In the genomic region with DNA sequence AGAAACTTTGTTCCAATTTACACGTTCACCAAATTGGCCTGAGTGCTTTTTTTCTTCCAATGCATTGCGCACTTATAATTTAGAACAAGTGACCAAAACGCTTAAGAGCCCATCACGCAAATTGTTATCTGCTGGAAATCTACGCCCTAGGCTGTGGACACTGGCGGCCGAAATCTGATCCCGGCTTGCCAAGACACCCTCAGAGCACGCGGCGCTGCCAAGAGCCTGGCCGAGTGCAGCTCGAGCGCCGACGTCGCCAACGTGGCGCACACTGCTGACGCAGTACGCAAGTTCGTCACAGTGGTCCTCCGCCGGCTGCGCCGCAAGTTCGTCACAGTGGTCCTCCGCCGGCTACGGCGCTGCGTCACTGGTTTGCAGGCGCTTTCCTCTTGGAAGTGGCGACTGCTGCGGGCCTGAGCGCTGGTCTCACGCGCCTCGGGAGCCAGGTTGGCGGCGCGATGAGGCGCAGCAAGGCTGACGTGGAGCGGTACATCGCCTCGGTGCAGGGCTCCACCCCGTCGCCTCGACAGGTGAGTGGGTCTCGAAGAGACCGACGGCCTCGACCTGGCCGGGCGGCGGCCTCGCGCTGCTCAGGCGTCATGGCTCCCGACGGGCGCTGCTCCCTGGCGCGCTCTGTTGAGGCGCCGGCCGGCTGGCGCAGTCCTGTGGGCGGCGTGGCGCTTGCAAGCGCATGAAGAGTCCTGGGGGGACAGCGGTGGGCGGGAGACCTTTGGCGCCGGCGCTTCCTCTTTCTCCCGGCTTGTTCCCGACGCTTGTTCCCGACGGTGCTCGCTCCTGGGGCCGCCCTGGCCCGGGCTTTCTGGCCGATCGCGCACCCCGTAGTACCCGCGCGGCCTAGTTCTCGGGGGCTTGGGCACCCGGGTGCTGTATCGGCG, we compare ENCODE assay signal across 1 cellular context.
TF ChIP-seq lines count a peak whose summit lies in the region.

A gene (plus strand): TSS at position 334 of the 896 bp plus-strand sequence. CDS start 125 bp downstream, at position 459.

TF ChIP-seq in K562, 482 proteins besides CTCF, POLR2A, EP300 and RAD21 (continued from another document and continues in another):
- TF ChIP-seq, protein P1, sequence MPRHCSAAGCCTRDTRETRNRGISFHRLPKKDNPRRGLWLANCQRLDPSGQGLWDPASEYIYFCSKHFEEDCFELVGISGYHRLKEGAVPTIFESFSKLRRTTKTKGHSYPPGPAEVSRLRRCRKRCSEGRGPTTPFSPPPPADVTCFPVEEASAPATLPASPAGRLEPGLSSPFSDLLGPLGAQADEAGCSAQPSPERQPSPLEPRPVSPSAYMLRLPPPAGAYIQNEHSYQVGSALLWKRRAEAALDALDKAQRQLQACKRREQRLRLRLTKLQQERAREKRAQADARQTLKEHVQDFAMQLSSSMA (CRISPR knock-in tag; IDR thresholded peaks at IDR 0.05): peak; percentile 57; the same call in 1 of the 2 replicates
- TF ChIP-seq POLR2AphosphoS2 (IDR thresholded peaks at IDR 0.05; ENCODE audit: low read length) (peak; percentile 83; the same call in 1 of the 2 replicates), ZSCAN32 (CRISPR knock-in tag; IDR thresholded peaks at IDR 0.05) (no peak), HIVEP1 (CRISPR knock-in tag; IDR thresholded peaks at IDR 0.05) (peak; percentile 12; the same call in 1 of the 2 replicates), ZBTB8A (IDR thresholded peaks at IDR 0.05; ENCODE audit: partially characterized antibody) (no peak), RFX5 (IDR thresholded peaks at IDR 0.05; ENCODE audit: low read depth, low read length) (no peak), JUND (IDR thresholded peaks at IDR 0.05; ENCODE audit: borderline replicate concordance, low read depth, low read length) (peak; percentile 78), JUND (tag; IDR thresholded peaks at IDR 0.05; ENCODE audit: borderline replicate concordance, low read depth, low read length) (no peak), POLR3G (IDR thresholded peaks at IDR 0.05; ENCODE audit: extremely low read depth, insufficient read length, insufficient replicate concordance) (no peak), NUFIP1 (IDR thresholded peaks at IDR 0.05; ENCODE audit: partially characterized antibody) (peak; percentile 86), ZEB2 (IDR thresholded peaks at IDR 0.05) (no peak), ZNF699 (CRISPR knock-in tag; IDR thresholded peaks at IDR 0.05; ENCODE audit: insufficient replicate concordance) (no peak), OTX1 (CRISPR knock-in tag; IDR thresholded peaks at IDR 0.05) (no peak), ZNF311 (CRISPR knock-in tag; IDR thresholded peaks at IDR 0.05) (no peak), ZNF263 (CRISPR knock-in tag; IDR thresholded peaks at IDR 0.05; ENCODE audit: borderline replicate concordance) (peak; percentile 87), NFE2 (IDR thresholded peaks at IDR 0.05; ENCODE audit: low read depth) (peak; percentile 36; the same call in 1 of the 2 replicates), GATA2 (CRISPR knock-in tag; IDR thresholded peaks at IDR 0.05) (peak; percentile 58), POU5F1 (IDR thresholded peaks at IDR 0.05; ENCODE audit: borderline replicate concordance, low read depth, low read length, partially characterized antibody) (no peak)
- TF ChIP-seq, protein P2, sequence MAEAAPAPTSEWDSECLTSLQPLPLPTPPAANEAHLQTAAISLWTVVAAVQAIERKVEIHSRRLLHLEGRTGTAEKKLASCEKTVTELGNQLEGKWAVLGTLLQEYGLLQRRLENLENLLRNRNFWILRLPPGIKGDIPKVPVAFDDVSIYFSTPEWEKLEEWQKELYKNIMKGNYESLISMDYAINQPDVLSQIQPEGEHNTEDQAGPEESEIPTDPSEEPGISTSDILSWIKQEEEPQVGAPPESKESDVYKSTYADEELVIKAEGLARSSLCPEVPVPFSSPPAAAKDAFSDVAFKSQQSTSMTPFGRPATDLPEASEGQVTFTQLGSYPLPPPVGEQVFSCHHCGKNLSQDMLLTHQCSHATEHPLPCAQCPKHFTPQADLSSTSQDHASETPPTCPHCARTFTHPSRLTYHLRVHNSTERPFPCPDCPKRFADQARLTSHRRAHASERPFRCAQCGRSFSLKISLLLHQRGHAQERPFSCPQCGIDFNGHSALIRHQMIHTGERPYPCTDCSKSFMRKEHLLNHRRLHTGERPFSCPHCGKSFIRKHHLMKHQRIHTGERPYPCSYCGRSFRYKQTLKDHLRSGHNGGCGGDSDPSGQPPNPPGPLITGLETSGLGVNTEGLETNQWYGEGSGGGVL (CRISPR knock-in tag; IDR thresholded peaks at IDR 0.05): no peak
- TF ChIP-seq, protein P3, sequence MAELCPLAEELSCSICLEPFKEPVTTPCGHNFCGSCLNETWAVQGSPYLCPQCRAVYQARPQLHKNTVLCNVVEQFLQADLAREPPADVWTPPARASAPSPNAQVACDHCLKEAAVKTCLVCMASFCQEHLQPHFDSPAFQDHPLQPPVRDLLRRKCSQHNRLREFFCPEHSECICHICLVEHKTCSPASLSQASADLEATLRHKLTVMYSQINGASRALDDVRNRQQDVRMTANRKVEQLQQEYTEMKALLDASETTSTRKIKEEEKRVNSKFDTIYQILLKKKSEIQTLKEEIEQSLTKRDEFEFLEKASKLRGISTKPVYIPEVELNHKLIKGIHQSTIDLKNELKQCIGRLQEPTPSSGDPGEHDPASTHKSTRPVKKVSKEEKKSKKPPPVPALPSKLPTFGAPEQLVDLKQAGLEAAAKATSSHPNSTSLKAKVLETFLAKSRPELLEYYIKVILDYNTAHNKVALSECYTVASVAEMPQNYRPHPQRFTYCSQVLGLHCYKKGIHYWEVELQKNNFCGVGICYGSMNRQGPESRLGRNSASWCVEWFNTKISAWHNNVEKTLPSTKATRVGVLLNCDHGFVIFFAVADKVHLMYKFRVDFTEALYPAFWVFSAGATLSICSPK (IDR thresholded peaks at IDR 0.05; ENCODE audit: borderline replicate concordance): no peak
- TF ChIP-seq, protein P4, sequence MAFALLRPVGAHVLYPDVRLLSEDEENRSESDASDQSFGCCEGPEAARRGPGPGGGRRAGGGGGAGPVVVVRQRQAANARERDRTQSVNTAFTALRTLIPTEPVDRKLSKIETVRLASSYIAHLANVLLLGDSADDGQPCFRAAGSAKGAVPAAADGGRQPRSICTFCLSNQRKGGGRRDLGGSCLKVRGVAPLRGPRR (CRISPR knock-in tag; IDR thresholded peaks at IDR 0.05): no peak
- TF ChIP-seq, protein P5, sequence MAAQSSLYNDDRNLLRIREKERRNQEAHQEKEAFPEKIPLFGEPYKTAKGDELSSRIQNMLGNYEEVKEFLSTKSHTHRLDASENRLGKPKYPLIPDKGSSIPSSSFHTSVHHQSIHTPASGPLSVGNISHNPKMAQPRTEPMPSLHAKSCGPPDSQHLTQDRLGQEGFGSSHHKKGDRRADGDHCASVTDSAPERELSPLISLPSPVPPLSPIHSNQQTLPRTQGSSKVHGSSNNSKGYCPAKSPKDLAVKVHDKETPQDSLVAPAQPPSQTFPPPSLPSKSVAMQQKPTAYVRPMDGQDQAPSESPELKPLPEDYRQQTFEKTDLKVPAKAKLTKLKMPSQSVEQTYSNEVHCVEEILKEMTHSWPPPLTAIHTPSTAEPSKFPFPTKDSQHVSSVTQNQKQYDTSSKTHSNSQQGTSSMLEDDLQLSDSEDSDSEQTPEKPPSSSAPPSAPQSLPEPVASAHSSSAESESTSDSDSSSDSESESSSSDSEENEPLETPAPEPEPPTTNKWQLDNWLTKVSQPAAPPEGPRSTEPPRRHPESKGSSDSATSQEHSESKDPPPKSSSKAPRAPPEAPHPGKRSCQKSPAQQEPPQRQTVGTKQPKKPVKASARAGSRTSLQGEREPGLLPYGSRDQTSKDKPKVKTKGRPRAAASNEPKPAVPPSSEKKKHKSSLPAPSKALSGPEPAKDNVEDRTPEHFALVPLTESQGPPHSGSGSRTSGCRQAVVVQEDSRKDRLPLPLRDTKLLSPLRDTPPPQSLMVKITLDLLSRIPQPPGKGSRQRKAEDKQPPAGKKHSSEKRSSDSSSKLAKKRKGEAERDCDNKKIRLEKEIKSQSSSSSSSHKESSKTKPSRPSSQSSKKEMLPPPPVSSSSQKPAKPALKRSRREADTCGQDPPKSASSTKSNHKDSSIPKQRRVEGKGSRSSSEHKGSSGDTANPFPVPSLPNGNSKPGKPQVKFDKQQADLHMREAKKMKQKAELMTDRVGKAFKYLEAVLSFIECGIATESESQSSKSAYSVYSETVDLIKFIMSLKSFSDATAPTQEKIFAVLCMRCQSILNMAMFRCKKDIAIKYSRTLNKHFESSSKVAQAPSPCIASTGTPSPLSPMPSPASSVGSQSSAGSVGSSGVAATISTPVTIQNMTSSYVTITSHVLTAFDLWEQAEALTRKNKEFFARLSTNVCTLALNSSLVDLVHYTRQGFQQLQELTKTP (IDR thresholded peaks at IDR 0.05; ENCODE audit: low read depth in 1 of 2, partially characterized antibody in 2 of 2): peak in 1 of 2 experiments; percentile 51
- TF ChIP-seq, protein P6, sequence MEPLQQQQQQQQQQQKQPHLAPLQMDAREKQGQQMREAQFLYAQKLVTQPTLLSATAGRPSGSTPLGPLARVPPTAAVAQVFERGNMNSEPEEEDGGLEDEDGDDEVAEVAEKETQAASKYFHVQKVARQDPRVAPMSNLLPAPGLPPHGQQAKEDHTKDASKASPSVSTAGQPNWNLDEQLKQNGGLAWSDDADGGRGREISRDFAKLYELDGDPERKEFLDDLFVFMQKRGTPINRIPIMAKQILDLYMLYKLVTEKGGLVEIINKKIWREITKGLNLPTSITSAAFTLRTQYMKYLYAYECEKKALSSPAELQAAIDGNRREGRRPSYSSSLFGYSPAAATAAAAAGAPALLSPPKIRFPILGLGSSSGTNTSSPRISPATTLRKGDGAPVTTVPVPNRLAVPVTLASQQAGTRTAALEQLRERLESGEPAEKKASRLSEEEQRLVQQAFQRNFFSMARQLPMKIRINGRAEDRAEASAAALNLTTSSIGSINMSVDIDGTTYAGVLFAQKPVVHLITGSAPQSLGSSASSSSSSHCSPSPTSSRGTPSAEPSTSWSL (CRISPR knock-in tag; IDR thresholded peaks at IDR 0.05; ENCODE audit: borderline replicate concordance): no peak
- TF ChIP-seq, protein P7, sequence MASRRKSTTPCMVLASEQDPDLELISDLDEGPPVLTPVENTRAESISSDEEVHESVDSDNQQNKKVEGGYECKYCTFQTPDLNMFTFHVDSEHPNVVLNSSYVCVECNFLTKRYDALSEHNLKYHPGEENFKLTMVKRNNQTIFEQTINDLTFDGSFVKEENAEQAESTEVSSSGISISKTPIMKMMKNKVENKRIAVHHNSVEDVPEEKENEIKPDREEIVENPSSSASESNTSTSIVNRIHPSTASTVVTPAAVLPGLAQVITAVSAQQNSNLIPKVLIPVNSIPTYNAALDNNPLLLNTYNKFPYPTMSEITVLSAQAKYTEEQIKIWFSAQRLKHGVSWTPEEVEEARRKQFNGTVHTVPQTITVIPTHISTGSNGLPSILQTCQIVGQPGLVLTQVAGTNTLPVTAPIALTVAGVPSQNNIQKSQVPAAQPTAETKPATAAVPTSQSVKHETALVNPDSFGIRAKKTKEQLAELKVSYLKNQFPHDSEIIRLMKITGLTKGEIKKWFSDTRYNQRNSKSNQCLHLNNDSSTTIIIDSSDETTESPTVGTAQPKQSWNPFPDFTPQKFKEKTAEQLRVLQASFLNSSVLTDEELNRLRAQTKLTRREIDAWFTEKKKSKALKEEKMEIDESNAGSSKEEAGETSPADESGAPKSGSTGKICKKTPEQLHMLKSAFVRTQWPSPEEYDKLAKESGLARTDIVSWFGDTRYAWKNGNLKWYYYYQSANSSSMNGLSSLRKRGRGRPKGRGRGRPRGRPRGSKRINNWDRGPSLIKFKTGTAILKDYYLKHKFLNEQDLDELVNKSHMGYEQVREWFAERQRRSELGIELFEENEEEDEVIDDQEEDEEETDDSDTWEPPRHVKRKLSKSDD (conservative IDR thresholded peaks at IDR 0.05; ENCODE audit: low read length): 0 out of 2 replicates have a peak, but pooled peaks have one; percentile 68
